15 cellular contexts compared by ENCODE assay signal in the genomic region with DNA sequence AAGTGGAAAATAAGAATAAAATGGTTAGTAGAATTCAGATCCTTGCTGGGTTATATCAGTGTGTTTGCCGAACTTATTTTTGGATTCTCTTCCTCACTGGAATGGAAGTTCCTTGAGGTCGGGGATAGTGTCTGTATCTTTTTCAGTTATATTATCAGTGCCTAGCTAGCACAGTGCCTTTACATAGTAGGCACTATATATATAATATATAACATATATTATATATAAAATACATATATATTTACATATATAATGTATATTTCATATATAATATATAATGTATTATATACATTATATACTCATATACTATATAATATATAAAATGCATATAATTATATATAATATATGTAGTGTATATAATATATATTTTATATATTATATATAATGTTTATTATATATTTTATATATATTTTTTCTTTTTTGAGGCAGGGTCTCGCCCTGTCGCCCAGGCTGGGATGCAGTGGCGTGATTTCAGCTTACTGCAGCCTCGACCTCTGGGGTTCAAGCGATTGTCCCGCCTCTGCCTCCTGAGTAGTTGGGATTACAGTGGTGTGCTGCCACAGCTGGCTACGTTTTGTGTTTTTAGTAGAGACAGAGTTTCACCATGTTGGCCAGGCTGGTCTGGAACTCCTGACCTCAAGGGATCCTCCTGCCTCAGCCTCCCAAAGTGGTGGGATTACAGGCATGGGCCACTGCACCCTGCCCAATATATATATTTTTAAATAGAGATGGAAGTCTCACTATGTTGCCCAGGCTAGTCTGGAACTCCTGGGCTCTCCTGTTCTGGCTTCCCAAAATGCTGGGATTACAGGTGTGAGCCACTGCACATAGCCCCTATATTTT. TPM values are rescaled to one million over a fixed set of nuclear protein-coding genes. Genes with fewer than 3 reads are reported as not detected.
DNase-seq lines count a peak whose midpoint lies in the region; ATAC-seq and TF ChIP-seq lines count a peak whose summit lies in the region.
"Had no signal": no experiment of that assay in that cellular context is flagged by ENCODE, and none has a peak within 500 bp of the region (broad histone marks: within the 10 kb centered on the region; RNA-seq: fewer than 3 reads in every experiment).

No MANE protein-coding gene starts in this region.

- H3K4me1 Mint-ChIP-seq in activated naive CD8-positive, alpha-beta T cell treated with anti-CD3 and anti-CD28 coated beads, Interleukin-2, amount 50 U/mL, for 24 hours = peaks cover 67% of the 10 kb centered on the region
- H3K4me1 Mint-ChIP-seq in neural progenitor cell = peaks cover 20% of the 10 kb centered on the region

- DNase-seq in SK-N-SH (no peak), neural progenitor cell (ENCODE audit: low spot score) (no peak), dermis blood vessel endothelial cell (no peak), left cardiac atrium (no peak), Kasumi-1 (lab: John Stamatoyannopoulos, UW) (no peak)
- DNase-seq in activated naive CD8-positive, alpha-beta T cell treated with anti-CD3 and anti-CD28 coated beads, Interleukin-2, amount 50 U/mL, for 24 hours = no peak
- DNase-seq: 8988T, DMS53, NCI-H446, thyroid gland had no signal

- H3K4me3 ChIP-seq in SK-N-SH (ENCODE audit: low read depth in 2 of 2, low read length in 1 of 2) = no peak overlapping the region
- no peak overlapping the region for H3K4me3 ChIP-seq in KMS-11 (IDR thresholded peaks at IDR 0.05; ENCODE audit: insufficient read depth, low read depth, low read length)
- peak overlapping the region; percentile 98 for H3K4me3 ChIP-seq in neural progenitor cell
- H3K4me3 ChIP-seq: right atrium auricular region, thyroid gland had no signal

- TF ChIP-seq RAD21 in SK-N-SH (IDR thresholded peaks at IDR 0.05; ENCODE audit: low read length) = no peak

- H3K4me3 Mint-ChIP-seq in activated naive CD8-positive, alpha-beta T cell treated with anti-CD3 and anti-CD28 coated beads, Interleukin-2, amount 50 U/mL, for 24 hours = peak overlapping the region; percentile 94
- no peak overlapping the region for H3K4me3 Mint-ChIP-seq in neural progenitor cell

- H3K27ac Mint-ChIP-seq in activated naive CD8-positive, alpha-beta T cell treated with anti-CD3 and anti-CD28 coated beads, Interleukin-2, amount 50 U/mL, for 24 hours = peak overlapping the region; percentile 90
- no peak overlapping the region for H3K27ac Mint-ChIP-seq in neural progenitor cell

- WGBS in SK-N-SH (ENCODE audit: low lambda C conversion rate) = 95% methylated on average over 9 of the region's 9 CpGs

- peaks cover 36% of the 10 kb centered on the region for H3F3A ChIP-seq in SK-N-SH (replicated peaks; ENCODE audit: insufficient read depth)
- peaks cover 26% of the 10 kb centered on the region for H3F3A ChIP-seq in neural progenitor cell (ENCODE audit: low read depth)

- no peaks in the 10 kb centered on the region for H3K9me3 Mint-ChIP-seq in activated naive CD8-positive, alpha-beta T cell treated with anti-CD3 and anti-CD28 coated beads, Interleukin-2, amount 50 U/mL, for 24 hours
- no peaks in the 10 kb centered on the region for H3K9me3 Mint-ChIP-seq in neural progenitor cell

- H3K9me3 ChIP-seq in SK-N-SH = no peaks in the 10 kb centered on the region
- no peaks in the 10 kb centered on the region for H3K9me3 ChIP-seq in neural progenitor cell (ENCODE audit: low read depth)
- H3K9me3 ChIP-seq: right atrium auricular region, thyroid gland had no signal

- peaks cover 4% of the 10 kb centered on the region for H3K36me3 Mint-ChIP-seq in activated naive CD8-positive, alpha-beta T cell treated with anti-CD3 and anti-CD28 coated beads, Interleukin-2, amount 50 U/mL, for 24 hours (ENCODE audit: low read depth)
- no peaks in the 10 kb centered on the region for H3K36me3 Mint-ChIP-seq in neural progenitor cell

- H3K4me1 ChIP-seq in SK-N-SH (ENCODE audit: control insufficient read depth in 1 of 2, insufficient read depth in 2 of 2, low read depth in 1 of 2, low read length in 1 of 2) = peaks cover 18 to 34% of the 10 kb centered on the region in 2 experiments
- H3K4me1 ChIP-seq in KMS-11 (ENCODE audit: low read depth, poor library complexity, severe bottlenecking) = peaks cover 59% of the 10 kb centered on the region
- peaks cover 25% of the 10 kb centered on the region for H3K4me1 ChIP-seq in neural progenitor cell

- CTCF ChIA-PET in SK-N-SH (lab: Yijun Ruan, JAX) = interaction anchor here (1.1 to 3.3 kb wide), 2 partner anchors 141 to 173 kb away, joined by 3 to 14 read pairs; no protein-coding TSS in a partner anchor

- no peak overlapping the region for H2AFZ ChIP-seq in SK-N-SH (ENCODE audit: low read depth)
- no peak overlapping the region for H2AFZ ChIP-seq in KMS-11 (ENCODE audit: low read depth)
- no peak overlapping the region for H2AFZ ChIP-seq in neural progenitor cell (replicated peaks)

- no peak for TF ChIP-seq CTCF in SK-N-SH (IDR thresholded peaks at IDR 0.05)
- TF ChIP-seq CTCF in KMS-11 (conservative IDR thresholded peaks at IDR 0.05; ENCODE audit: low read depth, low read length) = no peak
- no peak for TF ChIP-seq CTCF in neural progenitor cell (IDR thresholded peaks at IDR 0.05)

- H3K27ac ChIP-seq in SK-N-SH (ENCODE audit: low read depth in 2 of 2, low read length in 1 of 2) (no peak overlapping the region), KMS-11 (no peak overlapping the region), neural progenitor cell (no peak overlapping the region)
- H3K27ac ChIP-seq: right atrium auricular region had no signal

- peak overlapping the region; percentile 88; the same call in 1 of the 2 replicates for H3K4me2 ChIP-seq in SK-N-SH
- H3K4me2 ChIP-seq in KMS-11 = peak overlapping the region; percentile 95; the same call in 1 of the 2 replicates
- H3K4me2 ChIP-seq in neural progenitor cell = peak overlapping the region; percentile 81

- no peaks in the 10 kb centered on the region for H3K27me3 Mint-ChIP-seq in activated naive CD8-positive, alpha-beta T cell treated with anti-CD3 and anti-CD28 coated beads, Interleukin-2, amount 50 U/mL, for 24 hours
- H3K27me3 Mint-ChIP-seq in neural progenitor cell (ENCODE audit: insufficient read depth, low read depth) = no peaks in the 10 kb centered on the region

- H3K27me3 ChIP-seq in SK-N-SH (ENCODE audit: insufficient read depth) (no peaks in the 10 kb centered on the region), KMS-11 (ENCODE audit: insufficient read depth, low read depth) (no peaks in the 10 kb centered on the region), neural progenitor cell (no peaks in the 10 kb centered on the region)
- H3K27me3 ChIP-seq: right atrium auricular region, thyroid gland had no signal

- H3K9me2 ChIP-seq in SK-N-SH = no peaks in the 10 kb centered on the region

- H3K79me2 ChIP-seq in SK-N-SH (ENCODE audit: insufficient read depth) = peaks cover 77% of the 10 kb centered on the region
- H3K79me2 ChIP-seq in KMS-11 (ENCODE audit: insufficient read depth, low read depth) = peaks cover 75% of the 10 kb centered on the region
- peaks cover 79% of the 10 kb centered on the region for H3K79me2 ChIP-seq in neural progenitor cell (ENCODE audit: low read depth)

- TF ChIP-seq EP300 in SK-N-SH (IDR thresholded peaks at IDR 0.05; ENCODE audit: borderline replicate concordance in 1 of 2, low read depth in 1 of 2, low read length in 1 of 2) = no peak

- H4K20me1 ChIP-seq in SK-N-SH (ENCODE audit: insufficient read depth) (peaks cover 12% of the 10 kb centered on the region), KMS-11 (ENCODE audit: insufficient read depth) (peaks cover 14% of the 10 kb centered on the region), neural progenitor cell (ENCODE audit: low read depth) (peaks cover 67% of the 10 kb centered on the region)

- ATAC-seq in SK-N-SH treated with all-trans-retinoic acid at 6 μM for 48 hours (no peak), left cardiac atrium (no peak)
- no peak for ATAC-seq in activated naive CD8-positive, alpha-beta T cell treated with anti-CD3 and anti-CD28 coated beads, Interleukin-2, amount 50 U/mL, for 24 hours
- ATAC-seq: activated CD4-positive, CD25-positive, alpha-beta regulatory T cell treated with anti-CD3 and anti-CD28 coated beads, Interleukin-2, amount 50 U/mL, for 24 hours; Right ventricle myocardium inferior had no signal

- POLR2A ChIA-PET in SK-N-SH (lab: Yijun Ruan, JAX) = no interaction called here

- H3K9ac ChIP-seq in SK-N-SH = no peak overlapping the region; the same call in 1 of the 2 replicates
- no peak overlapping the region for H3K9ac ChIP-seq in KMS-11
- no peak overlapping the region for H3K9ac ChIP-seq in neural progenitor cell

- no peaks in the 10 kb centered on the region for H3K36me3 ChIP-seq in SK-N-SH (replicated peaks in 1 of 2; ENCODE audit: control insufficient read depth in 1 of 2, insufficient read depth in 2 of 2, low read length in 1 of 2)
- H3K36me3 ChIP-seq in KMS-11 (ENCODE audit: insufficient read depth) = no peaks in the 10 kb centered on the region
- no peaks in the 10 kb centered on the region for H3K36me3 ChIP-seq in neural progenitor cell
- H3K36me3 ChIP-seq: right atrium auricular region, thyroid gland had no signal

- intact Hi-C loops in left cardiac atrium (cut with DNase I) = no loop called here

TF ChIP-seq in SK-N-SH, 30 proteins besides CTCF, POLR2A, EP300 and RAD21 (continues in another document):
- TF ChIP-seq RCOR1 (IDR thresholded peaks at IDR 0.05; ENCODE audit: low read length) = no peak

TF ChIP-seq in SK-N-SH treated with all-trans-retinoic acid at 6 μM for 48 hours, 23 proteins besides CTCF, POLR2A, EP300 and RAD21 (continues in another document):
- TF ChIP-seq ZNF565 (CRISPR knock-in tag; conservative IDR thresholded peaks at IDR 0.05; ENCODE audit: low read depth) = no peak
- no peak for TF ChIP-seq PPARA (CRISPR knock-in tag; IDR thresholded peaks at IDR 0.05; ENCODE audit: borderline replicate concordance)
- no peak for TF ChIP-seq OSR1 (CRISPR knock-in tag; IDR thresholded peaks at IDR 0.05)
- TF ChIP-seq ZNF70 (CRISPR knock-in tag; IDR thresholded peaks at IDR 0.05) = no peak
- TF ChIP-seq ZFP30 (CRISPR knock-in tag; IDR thresholded peaks at IDR 0.05) = no peak
- TF ChIP-seq BACH2 (CRISPR knock-in tag; IDR thresholded peaks at IDR 0.05; ENCODE audit: borderline replicate concordance) = no peak
- no peak for TF ChIP-seq ZC3H10 (CRISPR knock-in tag; IDR thresholded peaks at IDR 0.05)

RNA-seq across cellular contexts. Expression of gene NFATC3, which starts 3.2 kb away (rescaled TPM):
- 5.7 and 7.8 TPM in 2 replicates for polyA plus RNA-seq in SK-N-SH (2012; rRNA removed)
- 7.1 and 7.9 TPM in 2 replicates for polyA plus RNA-seq in SK-N-SH (2012; cell fraction: cytosol; rRNA removed)
- polyA plus RNA-seq in SK-N-SH (2012; cell fraction: nucleus; rRNA removed) = 5.9 and 9.0 TPM in 2 replicates
- total RNA-seq in neural progenitor cell (ENCODE audit: low replicate concordance) (34.2 and 43.1 TPM in 2 replicates), dermis blood vessel endothelial cell (14.1 and 31.6 TPM in 2 replicates), left cardiac atrium (10 to 100 TPM; 25.9 to 28.9 TPM)
